ENCODE assay signal across 15 cellular contexts in the genomic region with DNA sequence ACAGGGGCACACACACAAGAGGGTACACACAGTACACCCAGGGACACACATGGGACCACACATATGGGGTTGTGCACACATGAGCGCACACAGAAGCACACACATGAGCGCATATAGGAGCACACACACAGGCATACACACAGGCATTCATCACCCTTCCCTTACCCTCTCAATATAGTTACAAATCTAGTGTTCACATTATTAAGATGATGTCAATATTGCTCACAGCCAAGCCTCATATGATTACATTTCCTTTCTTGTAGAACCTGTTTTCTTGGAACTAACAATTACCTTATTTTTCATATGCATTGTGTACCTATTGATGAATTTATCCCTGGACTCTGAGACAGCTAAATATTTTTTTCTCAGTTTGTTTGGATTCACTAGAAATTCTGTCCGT.
"Had no signal": no experiment of that assay in that cellular context is flagged by ENCODE, and none has a peak within 500 bp of the region (broad histone marks: within the 10 kb centered on the region; RNA-seq: fewer than 3 reads in every experiment).

No MANE protein-coding gene starts in this region.

- H3K9me3 ChIP-seq: esophagus muscularis mucosa, psoas muscle, right lobe of liver, tibial artery had no signal

- ATAC-seq: activated naive CD8-positive, alpha-beta T cell treated with anti-CD3 and anti-CD28 coated beads, Interleukin-2, amount 50 U/mL, for 24 hours; left lobe of liver; natural killer cell treated with Interleukin-12 subunit alpha and Interleukin-12 subunit beta and Interleukin-15 and Interleukin-18, amount 100 ng/mL, for 72 hours; psoas muscle; right lobe of liver; stimulated activated memory B cell treated with anti-CD40 and anti-IgM and Interleukin-4, amounts not matched to agents 10 μg/mL and 1 μg/mL and 100 μg/mL, for 72 hours; WTC11 had no signal

- DNase-seq: activated CD4-positive, alpha-beta T cell treated with anti-CD3 and anti-CD28 coated beads for 48 hours; activated naive CD4-positive, alpha-beta T cell treated with Interleukin-2 at 50 U/mL for 16 hours; activated naive CD8-positive, alpha-beta T cell treated with anti-CD3 and anti-CD28 coated beads, Interleukin-2, amount 50 U/mL, for 24 hours; central memory CD4-positive, alpha-beta T cell; effector memory CD4-positive, alpha-beta T cell; head of caudate nucleus; occipital lobe; psoas muscle; right lobe of liver; tibial artery had no signal

- H3K4me3 ChIP-seq: esophagus muscularis mucosa, psoas muscle, right lobe of liver, tibial artery had no signal

- H3K4me1 ChIP-seq: right lobe of liver had no signal

- H3K36me3 ChIP-seq: esophagus muscularis mucosa, right lobe of liver, tibial artery had no signal

- H3K27me3 ChIP-seq: esophagus muscularis mucosa, right lobe of liver, tibial artery had no signal

- H3K27ac ChIP-seq: esophagus muscularis mucosa, psoas muscle, right lobe of liver, tibial artery had no signal
